In the genomic region with DNA sequence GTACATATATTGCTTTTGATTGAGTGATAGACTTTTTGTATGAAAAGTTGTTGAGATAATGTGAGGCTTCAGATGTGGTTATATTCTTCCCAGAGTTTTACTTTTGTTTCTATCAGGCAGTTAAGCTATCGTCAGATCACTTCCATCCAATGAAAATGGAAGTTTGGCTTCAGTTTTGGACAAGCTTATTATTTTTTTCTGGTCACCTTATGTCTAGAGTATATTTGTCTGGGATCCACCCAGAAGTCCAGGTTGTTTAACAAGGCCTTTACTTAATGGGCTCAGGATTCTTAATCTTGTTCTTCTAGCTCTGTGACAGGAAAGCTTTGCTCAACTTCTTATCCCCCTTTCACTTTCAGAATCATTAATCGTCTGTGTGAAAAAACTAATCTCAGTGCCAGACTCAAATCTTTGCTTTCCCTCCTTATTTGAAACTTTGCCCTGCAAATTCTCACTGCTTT, we compare ENCODE assay signal across 8 cellular contexts.
DNase-seq lines count a peak whose midpoint lies in the region; ATAC-seq and TF ChIP-seq lines count a peak whose summit lies in the region.

No MANE protein-coding gene starts in this region.

- peak overlapping the region; percentile 76 to 82 (median 78) for H3K4me3 Mint-ChIP-seq in T-cell

- TF ChIP-seq POLR2A in stomach (IDR thresholded peaks at IDR 0.05) = no peak

- H3K36me3 ChIP-seq in left ventricle myocardium inferior (peaks cover 5% of the 10 kb centered on the region), stomach (peaks cover 0 to 6% (median 4%) of the 10 kb centered on the region in 4 donors)

- intact Hi-C loops in left ventricle myocardium inferior (cut with micrococcal nuclease) = no loop called here
- intact Hi-C loops in stomach (cut with DNase I; ENCODE audit: low total_unique reads) = no loop called here

- WGBS in stomach, 5 donors = 3 to 8% (median 4%) methylated on average over 2 of the region's 2 CpGs

- in situ Hi-C loops in GM13977 (cut with MboI; ENCODE audit: low pct_unique_long_range_greater_than_20kb, low sequenced_read_pairs, unreplicated experiment) = no loop called here

- H3K4me3 ChIP-seq in left ventricle myocardium inferior (peak overlapping the region; percentile 55), stomach (peak overlapping the region; percentile 16 to 32 (median 20))

- H3K36me3 Mint-ChIP-seq in T-cell = peaks cover 26% of the 10 kb centered on the region

- TF ChIP-seq EP300 in stomach (IDR thresholded peaks at IDR 0.05) = no peak

- H3K27me3 ChIP-seq in left ventricle myocardium inferior (ENCODE audit: low read depth) = no peaks in the 10 kb centered on the region
- H3K27me3 ChIP-seq in stomach = no peaks in the 10 kb centered on the region

- peak overlapping the region; percentile 77 for H3K27ac ChIP-seq in left ventricle myocardium inferior (replicated peaks)
- H3K27ac ChIP-seq in stomach = peak overlapping the region in 4 of 5 donors; percentile 47 to 76 (median 70)

- peaks cover 29 to 59% (median 34%) of the 10 kb centered on the region in 3 donors for H3K4me1 Mint-ChIP-seq in T-cell

- peak overlapping the region; percentile 91 to 92 for H3K27ac Mint-ChIP-seq in T-cell

- no peak for TF ChIP-seq CTCF in GM13977 (IDR thresholded peaks at IDR 0.05; ENCODE audit: extremely low read depth, insufficient read depth, missing control alignments)
- TF ChIP-seq CTCF in left ventricle myocardium inferior (IDR thresholded peaks at IDR 0.05; ENCODE audit: borderline replicate concordance) = no peak
- TF ChIP-seq CTCF in stomach (IDR thresholded peaks at IDR 0.05) = no peak
- TF ChIP-seq CTCF in omental fat pad (IDR thresholded peaks at IDR 0.05) = no peak

- H3K9me3 ChIP-seq in left ventricle myocardium inferior (replicated peaks) (no peaks in the 10 kb centered on the region), stomach (no peaks in the 10 kb centered on the region)

- no peaks in the 10 kb centered on the region for H3K27me3 Mint-ChIP-seq in T-cell

- H3K4me1 ChIP-seq in left ventricle myocardium inferior (peaks cover 15% of the 10 kb centered on the region), stomach (peaks cover 0 to 28% (median 16%) of the 10 kb centered on the region in 4 donors)

- CTCF ChIA-PET in T-cell (lab: Charles Lee) = interaction anchor here (0.6 to 1.6 kb wide), 12 partner anchors 11 to 806 kb away, joined by 3 to 8 read pairs (median 4); a partner anchor contains a TSS

- DNase-seq in GM13977 (ENCODE audit: low spot score) (peak; percentile 29), HCEC 1CT (peak; percentile 15), T-cell (peak in 2 of 34 experiments; percentile 1 to 24), left ventricle myocardium inferior (no peak), stomach (no peak), mucosa of gallbladder (ENCODE audit: low spot score) (no peak), DMS114 treated with DMSO at 0.1 percent for 48 hours (lab: John Stamatoyannopoulos, UW; ENCODE audit: unreplicated experiment) (no peak), omental fat pad (ENCODE audit: low spot score) (no peak)

- H3K9me3 Mint-ChIP-seq in T-cell = no peaks in the 10 kb centered on the region

- ATAC-seq in T-cell (replicated peaks in 1 of 4) (peak; percentile 72 to 92 (median 79)), omental fat pad (ENCODE audit: low FRiP score) (no peak)

- POLR2A ChIA-PET in T-cell (lab: Charles Lee) = interaction anchor here (0.9 to 1.6 kb wide), 6 partner anchors 9 to 199 kb away, joined by 3 to 4 read pairs (median 4); a partner anchor contains a TSS

Comparison
In these comparisons a context has a peak if more than half of its experiments do, and no peak if none do; other contexts are left out.
1. DNase-seq: peak in GM13977 (single experiment) and HCEC 1CT (single experiment); none in left ventricle myocardium inferior (single experiment), stomach (single experiment), mucosa of gallbladder (single experiment), DMS114 treated with DMSO at 0.1 percent for 48 hours (single experiment) and omental fat pad (single experiment).